In the genomic region with DNA sequence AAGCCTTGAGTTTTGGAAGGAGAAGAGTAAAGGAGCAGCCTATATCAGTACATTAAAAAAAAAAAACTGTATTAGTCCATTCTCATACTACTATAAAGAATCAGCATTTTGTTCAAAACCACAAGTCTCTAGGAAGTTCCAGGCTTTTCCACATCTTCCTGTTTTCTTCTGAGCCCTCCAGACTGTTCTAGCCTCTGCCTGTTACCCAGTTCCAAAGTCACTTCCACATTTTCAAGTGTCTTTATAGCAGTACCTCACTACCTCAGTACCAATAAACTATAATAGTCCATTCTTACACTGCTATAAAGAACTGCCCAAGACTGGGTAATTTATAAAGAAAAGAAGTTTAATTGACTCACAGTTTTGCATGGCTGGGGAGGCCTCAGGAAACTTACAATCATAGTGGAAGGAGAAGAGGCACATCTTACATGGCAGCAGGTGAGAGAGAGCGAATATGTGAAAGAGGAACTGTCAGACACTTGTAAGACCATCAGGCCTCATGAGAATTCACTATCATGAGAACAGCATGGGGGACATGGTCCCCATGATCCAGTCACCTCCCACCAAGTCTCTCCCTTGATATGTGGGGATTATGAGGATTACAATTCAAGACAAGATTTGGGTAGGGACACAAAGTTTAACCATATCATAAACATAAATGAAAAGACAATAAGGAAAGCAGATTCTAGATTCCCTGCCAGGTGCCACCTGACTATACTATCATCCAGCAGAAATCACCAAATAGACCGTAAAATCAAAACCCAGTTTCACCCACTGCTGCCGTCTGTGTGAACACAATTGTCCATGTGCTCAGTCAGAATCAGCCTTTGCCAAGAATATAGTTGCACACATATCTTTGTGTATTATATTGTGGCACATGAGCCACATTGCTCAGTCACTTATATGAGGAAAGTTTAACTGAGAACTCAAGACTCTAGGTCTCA, we compare ENCODE assay signal across 19 cellular contexts. TPM values are rescaled to one million over a fixed set of nuclear protein-coding genes. Genes with fewer than 3 reads are reported as not detected.
DNase-seq lines count a peak whose midpoint lies in the region; ATAC-seq and TF ChIP-seq lines count a peak whose summit lies in the region.
"Had no signal": no experiment of that assay in that cellular context is flagged by ENCODE, and none has a peak within 500 bp of the region (broad histone marks: within the 10 kb centered on the region; RNA-seq: fewer than 3 reads in every experiment).

No MANE protein-coding gene starts in this region.

- H3K27me3 Mint-ChIP-seq in Caco-2 (ENCODE audit: insufficient read depth, unreplicated experiment), result no peaks in the 10 kb centered on the region

- no peaks in the 10 kb centered on the region for H3K9me2 ChIP-seq in neural cell (ENCODE audit: insufficient read depth, low read length)

- no peaks in the 10 kb centered on the region for H3K9me3 Mint-ChIP-seq in Caco-2 (ENCODE audit: unreplicated experiment)
- no peaks in the 10 kb centered on the region for H3K9me3 Mint-ChIP-seq in activated naive CD4-positive, alpha-beta T cell treated with anti-CD3 and anti-CD28 coated beads, Interleukin-2, amount 50 U/mL, for 72 hours

- BruUV-seq in Caco-2 (replicated peaks; lab: Mats Ljungman, UMichigan), result no TSS peak

- POLR2A ChIA-PET in Caco-2 (lab: Charles Lee), result no interaction called here

- DNase-seq in GF-D8 (lab: John Stamatoyannopoulos, UW) (peak; percentile 38), NB4 (ENCODE audit: low read depth) (peak; percentile 22), Caco-2 (no peak), NCI-H146 (lab: John Stamatoyannopoulos, UW) (no peak)
- DNase-seq in NK-92 treated with Interleukin-12 subunit alpha and Interleukin-12 subunit beta, amount 100 ng/mL, for 24 hours (lab: John Stamatoyannopoulos, UW), result no peak
- DNase-seq in activated naive CD4-positive, alpha-beta T cell treated with anti-CD3 and anti-CD28 coated beads, Interleukin-2, amount 50 U/mL, for 72 hours (ENCODE audit: low spot score in 2 of 2), result no peak
- DNase-seq: activated CD8-positive, alpha-beta memory T cell treated with anti-CD3 and anti-CD28 coated beads for 24 hours; activated effector memory CD4-positive, alpha-beta T cell treated with Interleukin-2 at 50 U/mL for 16 hours; aorta; esophagus squamous epithelium; head of caudate nucleus; kidney glomerular epithelial cell; NCI-H2081; NCI-H69; psoas muscle had no signal

- no peak overlapping the region for H3K9ac ChIP-seq in neural cell (ENCODE audit: low read length)
- H3K9ac ChIP-seq: KMS-11 had no signal

- no peaks in the 10 kb centered on the region for H3K36me3 Mint-ChIP-seq in Caco-2 (ENCODE audit: insufficient read depth, unreplicated experiment)
- H3K36me3 Mint-ChIP-seq in activated naive CD4-positive, alpha-beta T cell treated with anti-CD3 and anti-CD28 coated beads, Interleukin-2, amount 50 U/mL, for 72 hours, result peaks cover 0 to 9% of the 10 kb centered on the region in 2 donors

- intact Hi-C loops in Caco-2 (cut with micrococcal nuclease; ENCODE audit: unreplicated experiment), result no loop called here

- 75 to 76% methylated on average over 2 to 3 of the region's 3 CpGs for WGBS in gastroesophageal sphincter (ENCODE audit: low coverage in 1 of 2), 2 donors

- TF ChIP-seq EP300 in gastroesophageal sphincter (IDR thresholded peaks at IDR 0.05) (no peak), neural cell (conservative IDR thresholded peaks at IDR 0.05; ENCODE audit: poor library complexity, severe bottlenecking) (no peak)

- peak; percentile 31 for ATAC-seq in gastroesophageal sphincter
- ATAC-seq in activated naive CD4-positive, alpha-beta T cell treated with anti-CD3 and anti-CD28 coated beads, Interleukin-2, amount 50 U/mL, for 72 hours, result no peak

- H3K79me2 ChIP-seq in neural cell (replicated peaks; ENCODE audit: insufficient read depth, low read length), result peaks cover 19% of the 10 kb centered on the region

- H3K4me1 ChIP-seq in gastroesophageal sphincter (peaks cover 0 to 6% (median 0%) of the 10 kb centered on the region in 3 donors), Caco-2 (no peaks in the 10 kb centered on the region)

- peak overlapping the region; percentile 7 for H3K4me2 ChIP-seq in neural cell (ENCODE audit: low read length)
- H3K4me2 ChIP-seq: KMS-11 had no signal

- H3K36me3 ChIP-seq in gastroesophageal sphincter (no peaks in the 10 kb centered on the region), neural cell (ENCODE audit: insufficient read depth, low read length) (no peaks in the 10 kb centered on the region), Caco-2 (ENCODE audit: control insufficient read depth, insufficient read depth, low read length) (no peaks in the 10 kb centered on the region)
- H3K36me3 ChIP-seq: esophagus squamous epithelium had no signal

- H3K27ac ChIP-seq in gastroesophageal sphincter, result no peak overlapping the region
- peak overlapping the region; percentile 90 for H3K27ac ChIP-seq in neural cell (ENCODE audit: low read length)
- H3K27ac ChIP-seq: esophagus squamous epithelium, HL-60, KMS-11 had no signal

- H3K9me3 ChIP-seq in gastroesophageal sphincter, result no peaks in the 10 kb centered on the region
- H3K9me3 ChIP-seq in neural cell (ENCODE audit: low read length), result no peaks in the 10 kb centered on the region
- H3K9me3 ChIP-seq in Caco-2, result no peaks in the 10 kb centered on the region
- H3K9me3 ChIP-seq: esophagus squamous epithelium, psoas muscle had no signal

- H3K4me3 Mint-ChIP-seq in Caco-2 (ENCODE audit: unreplicated experiment), result no peak overlapping the region

- H3K27me3 ChIP-seq in gastroesophageal sphincter (no peaks in the 10 kb centered on the region), neural cell (ENCODE audit: insufficient read depth, low read depth, low read length) (no peaks in the 10 kb centered on the region), Caco-2 (replicated peaks; ENCODE audit: control insufficient read depth, insufficient read depth, low read length) (no peaks in the 10 kb centered on the region)
- H3K27me3 ChIP-seq: esophagus squamous epithelium had no signal

- TF ChIP-seq POLR2A in NB4 (IDR thresholded peaks at IDR 0.05; ENCODE audit: extremely low read depth, insufficient read length) (no peak), gastroesophageal sphincter (IDR thresholded peaks at IDR 0.05) (no peak)

- no peak for TF ChIP-seq RAD21 in neural cell (conservative IDR thresholded peaks at IDR 0.05)

- no peaks in the 10 kb centered on the region for H3K4me1 Mint-ChIP-seq in Caco-2 (ENCODE audit: low read depth, unreplicated experiment)

- no peaks in the 10 kb centered on the region for H3F3A ChIP-seq in neural cell (ENCODE audit: insufficient read depth, low read length, poor library complexity, severe bottlenecking)

- no peak overlapping the region for H3K4me3 ChIP-seq in NB4 (ENCODE audit: low read depth, low read length)
- no peak overlapping the region for H3K4me3 ChIP-seq in gastroesophageal sphincter
- peak overlapping the region; percentile 46 for H3K4me3 ChIP-seq in neural cell (ENCODE audit: low read length)
- no peak overlapping the region for H3K4me3 ChIP-seq in Caco-2 (ENCODE audit: low read depth, low read length)
- H3K4me3 ChIP-seq: esophagus squamous epithelium, psoas muscle had no signal

- no peaks in the 10 kb centered on the region for H4K20me1 ChIP-seq in neural cell (ENCODE audit: insufficient read depth)

- no peak for TF ChIP-seq CTCF in NB4 (IDR thresholded peaks at IDR 0.05; ENCODE audit: low read depth, low read length)
- TF ChIP-seq CTCF in gastroesophageal sphincter (IDR thresholded peaks at IDR 0.05), result no peak
- TF ChIP-seq CTCF in neural cell (IDR thresholded peaks at IDR 0.05; ENCODE audit: poor library complexity, severe bottlenecking), result no peak
- no peak for TF ChIP-seq CTCF in Caco-2 (IDR thresholded peaks at IDR 0.05; ENCODE audit: insufficient read depth in 1 of 2, low read depth in 1 of 2, low read length in 1 of 2, severe bottlenecking in 1 of 2, unreplicated experiment in 1 of 2)

- H3K27ac Mint-ChIP-seq in Caco-2 (ENCODE audit: unreplicated experiment), result no peak overlapping the region
- H3K27ac Mint-ChIP-seq in activated naive CD4-positive, alpha-beta T cell treated with anti-CD3 and anti-CD28 coated beads, Interleukin-2, amount 50 U/mL, for 72 hours, result no peak overlapping the region

- H2AFZ ChIP-seq in neural cell (ENCODE audit: low read depth, low read length), result no peak overlapping the region

- CTCF ChIA-PET in Caco-2 (lab: Charles Lee), result no interaction called here

TF ChIP-seq in neural cell, 6 proteins besides CTCF, POLR2A, EP300 and RAD21 (continues in another document):
- TF ChIP-seq, protein P1, sequence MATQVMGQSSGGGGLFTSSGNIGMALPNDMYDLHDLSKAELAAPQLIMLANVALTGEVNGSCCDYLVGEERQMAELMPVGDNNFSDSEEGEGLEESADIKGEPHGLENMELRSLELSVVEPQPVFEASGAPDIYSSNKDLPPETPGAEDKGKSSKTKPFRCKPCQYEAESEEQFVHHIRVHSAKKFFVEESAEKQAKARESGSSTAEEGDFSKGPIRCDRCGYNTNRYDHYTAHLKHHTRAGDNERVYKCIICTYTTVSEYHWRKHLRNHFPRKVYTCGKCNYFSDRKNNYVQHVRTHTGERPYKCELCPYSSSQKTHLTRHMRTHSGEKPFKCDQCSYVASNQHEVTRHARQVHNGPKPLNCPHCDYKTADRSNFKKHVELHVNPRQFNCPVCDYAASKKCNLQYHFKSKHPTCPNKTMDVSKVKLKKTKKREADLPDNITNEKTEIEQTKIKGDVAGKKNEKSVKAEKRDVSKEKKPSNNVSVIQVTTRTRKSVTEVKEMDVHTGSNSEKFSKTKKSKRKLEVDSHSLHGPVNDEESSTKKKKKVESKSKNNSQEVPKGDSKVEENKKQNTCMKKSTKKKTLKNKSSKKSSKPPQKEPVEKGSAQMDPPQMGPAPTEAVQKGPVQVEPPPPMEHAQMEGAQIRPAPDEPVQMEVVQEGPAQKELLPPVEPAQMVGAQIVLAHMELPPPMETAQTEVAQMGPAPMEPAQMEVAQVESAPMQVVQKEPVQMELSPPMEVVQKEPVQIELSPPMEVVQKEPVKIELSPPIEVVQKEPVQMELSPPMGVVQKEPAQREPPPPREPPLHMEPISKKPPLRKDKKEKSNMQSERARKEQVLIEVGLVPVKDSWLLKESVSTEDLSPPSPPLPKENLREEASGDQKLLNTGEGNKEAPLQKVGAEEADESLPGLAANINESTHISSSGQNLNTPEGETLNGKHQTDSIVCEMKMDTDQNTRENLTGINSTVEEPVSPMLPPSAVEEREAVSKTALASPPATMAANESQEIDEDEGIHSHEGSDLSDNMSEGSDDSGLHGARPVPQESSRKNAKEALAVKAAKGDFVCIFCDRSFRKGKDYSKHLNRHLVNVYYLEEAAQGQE (IDR thresholded peaks at IDR 0.05; ENCODE audit: borderline replicate concordance), result no peak

RNA-seq across cellular contexts. Expression of a gene that starts 27.8 kb away (rescaled TPM):
- total RNA-seq in gastroesophageal sphincter (10 to 100 TPM; 12.0 to 21.2 (median 20.0) TPM), Caco-2 (2022) (5.9 and 7.1 TPM in 2 replicates)
- 20.8 and 23.8 TPM in 2 replicates for polyA plus RNA-seq in neural cell
- 64.8 and 68.3 TPM in 2 replicates for polyA minus RNA-seq in neural cell
- total RNA-seq in activated naive CD4-positive, alpha-beta T cell treated with anti-CD3 and anti-CD28 coated beads, Interleukin-2, amount 50 U/mL, for 72 hours, result 1 to 10 TPM; 3.5 to 7.9 TPM

RNA-seq across cellular contexts. Expression of a gene that starts 28.0 kb away (rescaled TPM):
- total RNA-seq in gastroesophageal sphincter (10 to 100 TPM in 3 of 4 donors, 1 to 10 TPM in 1; 10.0 to 12.6 (median 11.0) TPM), Caco-2 (2022) (3.6 and 4.7 TPM in 2 replicates)
- polyA plus RNA-seq in neural cell, result 16.1 and 17.4 TPM in 2 replicates
- polyA minus RNA-seq in neural cell, result 56.2 and 65.4 TPM in 2 replicates
- total RNA-seq in activated naive CD4-positive, alpha-beta T cell treated with anti-CD3 and anti-CD28 coated beads, Interleukin-2, amount 50 U/mL, for 72 hours, result 10 to 100 TPM in 1 of 2 donors, 1 to 10 TPM in 1; 9.8 to 22.2 TPM

Comparison
In these comparisons a context has a peak if more than half of its experiments do, and no peak if none do; other contexts are left out.
1. DNase-seq: peak in GF-D8 (single experiment) and NB4 (single experiment); none in Caco-2 (0 of 2), NCI-H146 (single experiment), NK-92 treated with Interleukin-12 subunit alpha and Interleukin-12 subunit beta, amount 100 ng/mL, for 24 hours (single experiment) and activated naive CD4-positive, alpha-beta T cell treated with anti-CD3 and anti-CD28 coated beads, Interleukin-2, amount 50 U/mL, for 72 hours (0 of 2).